Comparison of ENCODE assay signal across 1 cellular context in genomic region chr7:3300651-3301471, GRCh38.
A peak's percentile ranks its signal among the peaks of the same experiment; 100 is the strongest.
TF ChIP-seq lines count a peak whose summit lies in the region.

SDK1 (plus strand) TSS chr7:3301252; CDS start chr7:3301587, 335 bp downstream.

TF ChIP-seq in HEK293, 187 proteins besides CTCF, POLR2A, EP300 and RAD21 (continued from another document):
- TF ChIP-seq ZBTB6 (tag by site-specific recombination; IDR thresholded peaks at IDR 0.05) (no peak), ZNF768 (tag by site-specific recombination; IDR thresholded peaks at IDR 0.05) (no peak), OVOL3 (tag by site-specific recombination; IDR thresholded peaks at IDR 0.05) (no peak), ZNF248 (tag by site-specific recombination; IDR thresholded peaks at IDR 0.05) (no peak), ZNF558 (tag by site-specific recombination; IDR thresholded peaks at IDR 0.05) (no peak), ZNF18 (tag by site-specific recombination; IDR thresholded peaks at IDR 0.05) (no peak), ZBTB26 (tag by site-specific recombination; optimal IDR thresholded peaks at IDR 0.05) (peak; percentile 86), ZNF423 (tag by site-specific recombination; IDR thresholded peaks at IDR 0.05) (no peak), ZNF776 (tag by site-specific recombination; IDR thresholded peaks at IDR 0.05; ENCODE audit: borderline replicate concordance) (no peak), ZNF600 (tag by site-specific recombination; IDR thresholded peaks at IDR 0.05) (peak; percentile 27; the same call in 1 of the 2 replicates), SETDB1 (IDR thresholded peaks at IDR 0.05; ENCODE audit: insufficient read length, low read length) (no peak), ZNF174 (tag by site-specific recombination; IDR thresholded peaks at IDR 0.05) (no peak), ZNF302 (tag by site-specific recombination; IDR thresholded peaks at IDR 0.05; ENCODE audit: low read depth) (no peak)
TF ChIP-seq in HEK293: peak in this region for 17.
